In the genomic region with DNA sequence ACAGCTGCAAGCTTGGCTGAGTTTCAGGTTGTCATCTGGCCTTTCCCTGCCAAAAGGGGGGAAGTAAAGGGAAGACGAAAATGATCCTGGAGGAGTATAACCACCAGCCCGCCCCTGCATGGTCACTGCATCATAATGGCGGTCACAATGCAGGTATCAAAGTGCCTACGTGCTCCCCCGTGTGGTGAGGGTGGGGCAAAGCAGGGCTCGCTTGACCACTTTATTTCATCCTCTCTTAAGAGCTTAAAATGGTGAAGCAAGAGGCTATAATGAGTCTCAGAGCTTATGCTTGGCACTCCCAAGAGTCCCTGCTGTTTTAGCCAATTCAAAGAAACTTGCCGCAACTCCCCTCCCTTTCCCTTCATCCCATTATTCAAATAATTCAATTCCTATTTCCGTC, we compare ENCODE assay signal across 7 cellular contexts.
A peak's percentile ranks its signal among the peaks of the same experiment; 100 is the strongest.
DNase-seq lines count a peak whose midpoint lies in the region; ATAC-seq and TF ChIP-seq lines count a peak whose summit lies in the region.

No MANE protein-coding gene starts in this region.

- no peaks in the 10 kb centered on the region for H3K27me3 Mint-ChIP-seq in nephron progenitor cell (ENCODE audit: low read depth, poor library complexity)

- peaks cover 17% of the 10 kb centered on the region for H3K9me3 Mint-ChIP-seq in nephron progenitor cell

- no peak overlapping the region for H3K4me3 ChIP-seq in HFF-Myc (replicated peaks; ENCODE audit: low read depth, low read length)

- no peak for ATAC-seq in GM18519 (IDR thresholded peaks at IDR 0.05; ENCODE audit: low FRiP score, unreplicated experiment)

- H3K36me3 Mint-ChIP-seq in nephron progenitor cell (ENCODE audit: low read depth): no peaks in the 10 kb centered on the region

- no peaks in the 10 kb centered on the region for H3K4me1 Mint-ChIP-seq in nephron progenitor cell

- no peak for DNase-seq in HFF-Myc (ENCODE audit: extremely low read depth, low read depth)
- DNase-seq in nephron progenitor cell: peak; percentile 10
- DNase-seq in NOMO-1 treated with dmso at 0.1 percent for 144 hours (lab: John Stamatoyannopoulos, UW; ENCODE audit: unreplicated experiment): no peak
- DNase-seq in occipital lobe (lab: John Stamatoyannopoulos, UW): no peak

- H3K27ac Mint-ChIP-seq in nephron progenitor cell: no peak overlapping the region

- H3K4me3 Mint-ChIP-seq in nephron progenitor cell: no peak overlapping the region

- TF ChIP-seq CTCF in GM12872 (IDR thresholded peaks at IDR 0.05; ENCODE audit: insufficient read depth, low read depth, low read length): peak; percentile 59
- peak; percentile 28 for TF ChIP-seq CTCF in HFF-Myc (IDR thresholded peaks at IDR 0.05; ENCODE audit: low read depth, low read length, missing control alignments)
- TF ChIP-seq CTCF in VCaP (conservative IDR thresholded peaks at IDR 0.05): peak; percentile 50
- TF ChIP-seq CTCF in nephron progenitor cell (IDR thresholded peaks at IDR 0.05): peak; percentile 21

- H3K27ac ChIP-seq in VCaP: no peak overlapping the region
